In the genomic region with DNA sequence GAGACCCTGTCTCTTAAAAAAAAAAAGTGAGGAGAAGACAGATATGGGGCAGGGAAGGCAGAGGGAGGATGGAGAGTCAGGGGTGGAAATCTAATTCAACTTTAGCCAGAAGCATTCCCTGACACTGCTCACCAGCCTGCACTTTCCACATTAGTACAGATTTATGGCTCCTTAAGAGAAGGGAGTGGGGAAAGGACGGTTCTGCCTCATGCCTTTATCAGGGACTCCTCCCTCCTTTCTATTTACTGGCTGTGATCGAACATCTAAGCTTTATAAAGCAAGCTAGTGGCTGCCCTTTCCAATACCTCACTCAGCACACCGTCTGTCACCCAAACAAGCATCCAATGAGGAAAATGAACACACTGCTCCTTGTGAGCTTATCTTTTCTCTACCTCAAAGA, we compare ENCODE assay signal across 10 cellular contexts. TPM values are rescaled to one million over a fixed set of nuclear protein-coding genes. Genes with fewer than 3 reads are reported as not detected.
"Had no signal": no experiment of that assay in that cellular context is flagged by ENCODE, and none has a peak within 500 bp of the region (broad histone marks: within the 10 kb centered on the region; RNA-seq: fewer than 3 reads in every experiment).

Gene PATE4, plus strand, starts transcription at position 301 of the 400 bp plus-strand sequence. Its CDS starts 44 bp downstream, at position 345.

- H3K4me2 ChIP-seq: KMS-11 had no signal

- H3K9ac ChIP-seq: KMS-11 had no signal

- H3K27ac ChIP-seq: HL-60, KMS-11 had no signal

- H3K4me3 ChIP-seq: K562 had no signal

- DNase-seq: IMR-90, KBM-7, KG1 had no signal

- H3K4me3 Mint-ChIP-seq: IgD-negative memory B cell had no signal

- ATAC-seq: HepG2, K562 had no signal

- H3K27ac Mint-ChIP-seq: IgD-negative memory B cell had no signal

- H3K4me1 Mint-ChIP-seq: IgD-negative memory B cell had no signal

- H3K36me3 Mint-ChIP-seq: IgD-negative memory B cell had no signal

RNA-seq across cellular contexts. Expression of gene PATE4, which starts in this region (rescaled TPM):
- total RNA-seq: HepG2, HT-29, HT1080, IMR-90, K562 had no signal
- polyA plus RNA-seq: HepG2, IgD-negative memory B cell, IMR-90, K562 had no signal
